Comparison of ENCODE assay signal across 8 cellular contexts in the genomic region with DNA sequence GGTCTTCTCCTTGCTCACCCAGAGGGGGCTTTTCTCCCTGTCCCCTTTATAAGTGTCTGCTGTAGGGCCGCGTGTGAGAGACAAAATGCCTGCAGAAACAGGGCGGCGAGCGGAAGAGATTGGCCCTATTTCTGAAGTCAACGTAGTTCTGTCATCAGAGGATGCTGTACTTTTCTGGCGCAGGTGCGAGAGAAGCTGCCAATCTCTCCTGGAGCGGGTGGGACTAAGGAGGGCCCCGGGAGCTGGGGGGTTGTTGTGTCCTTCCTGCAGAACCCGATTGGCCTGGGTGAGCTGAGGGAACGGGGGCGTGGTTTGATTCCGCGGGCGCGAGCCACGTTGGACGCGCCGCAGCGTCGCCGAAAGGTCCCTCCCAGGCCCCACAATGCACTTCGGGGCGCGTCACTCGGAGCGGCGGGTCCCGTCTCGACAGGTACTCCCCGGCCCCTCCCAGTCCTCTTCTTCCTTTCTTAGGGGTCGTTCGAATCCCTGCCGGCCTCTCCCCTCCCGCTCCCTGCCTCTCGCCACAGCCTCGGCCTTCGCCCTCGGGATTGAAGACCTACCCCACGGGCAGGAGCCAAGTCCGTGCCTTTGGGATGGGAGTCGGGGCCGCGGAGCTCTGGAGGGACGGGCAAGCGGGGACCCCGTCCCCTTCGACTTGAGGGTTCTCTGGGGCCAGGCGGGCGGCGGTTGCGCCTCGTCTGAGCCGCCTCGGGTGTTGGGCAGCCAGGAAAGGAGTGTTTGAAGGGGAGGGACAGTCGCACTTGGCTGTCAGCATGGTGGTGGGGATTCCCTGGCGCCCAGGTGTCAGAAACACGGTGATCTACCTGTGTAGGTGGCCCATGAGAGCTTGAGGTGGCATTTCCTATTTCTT. TPM values are rescaled to one million over a fixed set of nuclear protein-coding genes. Genes with fewer than 3 reads are reported as not detected.
DNase-seq lines count a peak whose midpoint lies in the region; ATAC-seq lines count a peak whose summit lies in the region.

Gene SEC22A (plus strand): TSS at position 387 of the 871 bp plus-strand sequence. CDS start 7,275 bp downstream, outside the sequence.

- peak within 1 kb of the TSS; percentile 94 for H3K9ac ChIP-seq in Karpas-422 (ENCODE audit: low read length)

- H3K4me1 ChIP-seq in Karpas-422 (ENCODE audit: low read length), result peaks cover 27% of the 10 kb centered on the region
- H3K4me1 ChIP-seq in naive thymus-derived CD4-positive, alpha-beta T cell (ENCODE audit: control insufficient read depth in 2 of 2, insufficient read depth in 2 of 2, low read length in 2 of 2), result peaks cover 12% of the 10 kb centered on the region in 2 donors

- peak within 1 kb of the TSS; percentile 82 to 98 (median 92) for H3K4me3 Mint-ChIP-seq in naive thymus-derived CD4-positive, alpha-beta T cell
- peak within 1 kb of the TSS; percentile 90 to 94 for H3K4me3 Mint-ChIP-seq in stimulated activated naive B cell treated with anti-CD40 and anti-IgM and Interleukin-4, amounts not matched to agents 10 μg/mL and 1 μg/mL and 100 μg/mL, for 72 hours

- no peaks in the 10 kb centered on the region for H3K27me3 ChIP-seq in Karpas-422 (ENCODE audit: low read length)
- no peaks in the 10 kb centered on the region for H3K27me3 ChIP-seq in naive thymus-derived CD4-positive, alpha-beta T cell (ENCODE audit: control insufficient read depth in 2 of 2, insufficient read depth in 2 of 2, low read length in 2 of 2)

- ATAC-seq in GM21825 (IDR thresholded peaks at IDR 0.05; ENCODE audit: unreplicated experiment), result peak; percentile 95
- ATAC-seq in naive thymus-derived CD4-positive, alpha-beta T cell, result peak; percentile 97
- ATAC-seq in stimulated activated naive B cell treated with anti-CD40 and anti-IgM and Interleukin-4, amounts not matched to agents 10 μg/mL and 1 μg/mL and 100 μg/mL, for 72 hours (replicated peaks), result peak; percentile 97 to 99

- peaks cover 0 to 19% (median 6%) of the 10 kb centered on the region in 5 donors for H3K36me3 Mint-ChIP-seq in naive thymus-derived CD4-positive, alpha-beta T cell
- peaks cover 3 to 5% of the 10 kb centered on the region in 2 donors for H3K36me3 Mint-ChIP-seq in stimulated activated naive B cell treated with anti-CD40 and anti-IgM and Interleukin-4, amounts not matched to agents 10 μg/mL and 1 μg/mL and 100 μg/mL, for 72 hours

- H3K27ac ChIP-seq in Karpas-422 (ENCODE audit: low read length), result peak within 1 kb of the TSS; percentile 73
- peak within 1 kb of the TSS; percentile 99 for H3K27ac ChIP-seq in naive thymus-derived CD4-positive, alpha-beta T cell (ENCODE audit: low read depth, low read length)

- H3K27me3 Mint-ChIP-seq in naive thymus-derived CD4-positive, alpha-beta T cell, result peaks cover 0 to 9% (median 2%) of the 10 kb centered on the region in 5 donors
- H3K27me3 Mint-ChIP-seq in stimulated activated naive B cell treated with anti-CD40 and anti-IgM and Interleukin-4, amounts not matched to agents 10 μg/mL and 1 μg/mL and 100 μg/mL, for 72 hours, result peaks cover 0 to 3% of the 10 kb centered on the region in 2 donors

- CTCF ChIA-PET in naive thymus-derived CD4-positive, alpha-beta T cell (lab: Charles Lee), result interaction anchor here (0.5 to 0.7 kb wide), 3 partner anchors 320 to 1656 kb away, joined by 3 read pairs; partner anchors contain the start of gene POLQ

- H3K9me2 ChIP-seq in Karpas-422 (replicated peaks; ENCODE audit: insufficient read depth, low read length), result peaks cover 8% of the 10 kb centered on the region; the same call in 1 of the 2 replicates

- H3K9me3 Mint-ChIP-seq in naive thymus-derived CD4-positive, alpha-beta T cell, result peaks cover 0 to 14% (median 6%) of the 10 kb centered on the region in 11 donors
- H3K9me3 Mint-ChIP-seq in stimulated activated naive B cell treated with anti-CD40 and anti-IgM and Interleukin-4, amounts not matched to agents 10 μg/mL and 1 μg/mL and 100 μg/mL, for 72 hours, result peaks cover 5 to 8% of the 10 kb centered on the region in 2 donors

- peak within 1 kb of the TSS; percentile 97 to 100 (median 99) for H3K27ac Mint-ChIP-seq in naive thymus-derived CD4-positive, alpha-beta T cell
- H3K27ac Mint-ChIP-seq in stimulated activated naive B cell treated with anti-CD40 and anti-IgM and Interleukin-4, amounts not matched to agents 10 μg/mL and 1 μg/mL and 100 μg/mL, for 72 hours, result peak within 1 kb of the TSS; percentile 98

- H3K4me2 ChIP-seq in Karpas-422 (ENCODE audit: low read depth, low read length, poor library complexity, severe bottlenecking), result peak within 1 kb of the TSS; percentile 87

- H4K20me1 ChIP-seq in Karpas-422 (ENCODE audit: insufficient read depth, low read depth, low read length), result no peaks in the 10 kb centered on the region

- DNase-seq in DMS79 treated with DMSO at 0.1 percent for 48 hours (lab: John Stamatoyannopoulos, UW), result peak; percentile 96
- DNase-seq in Karpas-422, result peak; percentile 99
- DNase-seq in RKO (ENCODE audit: low spot score), result peak; percentile 95
- DNase-seq in activated T-helper 1 cell treated with Interleukin-2 at 50 U/mL for 16 hours (ENCODE audit: low read depth), result peak; percentile 90
- peak; percentile 88 for DNase-seq in fibroblast of gingiva (ENCODE audit: low read depth)
- DNase-seq in naive thymus-derived CD4-positive, alpha-beta T cell, result peak; percentile 89 to 99 (median 97)
- DNase-seq in stimulated activated naive B cell treated with anti-CD40 and anti-IgM and Interleukin-4, amounts not matched to agents 10 μg/mL and 1 μg/mL and 100 μg/mL, for 72 hours, result peak; percentile 93

- H3K36me3 ChIP-seq in Karpas-422 (ENCODE audit: insufficient read depth, low read length), result no peaks in the 10 kb centered on the region
- peaks cover 0 to 4% (median 0%) of the 10 kb centered on the region in 3 experiments for H3K36me3 ChIP-seq in naive thymus-derived CD4-positive, alpha-beta T cell (ENCODE audit: control insufficient read depth in 2 of 3, insufficient read depth in 3 of 3, low read length in 3 of 3)

- peak within 1 kb of the TSS; percentile 97 for H2AFZ ChIP-seq in Karpas-422 (ENCODE audit: low read length)

- peaks cover 12 to 41% (median 31%) of the 10 kb centered on the region in 7 donors for H3K4me1 Mint-ChIP-seq in naive thymus-derived CD4-positive, alpha-beta T cell
- H3K4me1 Mint-ChIP-seq in stimulated activated naive B cell treated with anti-CD40 and anti-IgM and Interleukin-4, amounts not matched to agents 10 μg/mL and 1 μg/mL and 100 μg/mL, for 72 hours, result peaks cover 8 to 16% of the 10 kb centered on the region in 2 donors

- intact Hi-C loops in naive thymus-derived CD4-positive, alpha-beta T cell (cut with micrococcal nuclease), result loop anchor here (1.0 to 10.0 kb wide), 16 partner anchors 134 to 1655 kb away; partner anchors contain the start of genes DTX3L (in 2 of the 2), FAM162A (in 2 of the 2), GOLGB1 (in 2 of the 2) and HACD2 (in 2 of the 2)

- POLR2A ChIA-PET in naive thymus-derived CD4-positive, alpha-beta T cell (lab: Charles Lee), result interaction anchor here (0.5 to 1.5 kb wide), 17 partner anchors 14 to 1541 kb away, joined by 3 to 11 read pairs (median 4); partner anchors contain the start of genes FAM162A, HCLS1, HSPBAP1 and KPNA1

- no peaks in the 10 kb centered on the region for H3K9me3 ChIP-seq in Karpas-422 (ENCODE audit: low read length)
- no peaks in the 10 kb centered on the region for H3K9me3 ChIP-seq in naive thymus-derived CD4-positive, alpha-beta T cell (ENCODE audit: control insufficient read depth in 2 of 3, low read length in 3 of 3)

- H3K79me2 ChIP-seq in Karpas-422 (ENCODE audit: low read length), result peaks cover 53% of the 10 kb centered on the region

- peak within 1 kb of the TSS; percentile 97 for H3K4me3 ChIP-seq in Karpas-422 (ENCODE audit: low read length)
- peak within 1 kb of the TSS; percentile 90 for H3K4me3 ChIP-seq in naive thymus-derived CD4-positive, alpha-beta T cell (ENCODE audit: low read length)

RNA-seq across cellular contexts. Expression of gene SEC22A, which starts in this region (rescaled TPM):
- total RNA-seq in Karpas-422 (2014; rRNA removed; shearing (Covaris generic); ENCODE audit: low replicate concordance), result 15.8 and 46.3 TPM in 2 replicates
- 10 to 100 TPM; 15.0 to 20.1 (median 17.1) TPM for total RNA-seq in naive thymus-derived CD4-positive, alpha-beta T cell
- 10 to 100 TPM; 14.0 to 15.4 TPM for polyA plus RNA-seq in naive thymus-derived CD4-positive, alpha-beta T cell

Comparison
In these comparisons a context has a peak if more than half of its experiments do, and no peak if none do; other contexts are left out.
1. Peak in every context shown above with its lines: DNase-seq, ATAC-seq, H3K4me3 ChIP-seq and H3K27ac ChIP-seq.